17 cellular contexts compared by ENCODE assay signal in genomic region chr18:3903341-3903740, GRCh38.
DNase-seq lines count a peak whose midpoint lies in the region; ATAC-seq and TF ChIP-seq lines count a peak whose summit lies in the region.
"Had no signal": no experiment of that assay in that cellular context is flagged by ENCODE, and none has a peak within 500 bp of the region (broad histone marks: within the 10 kb centered on the region; RNA-seq: fewer than 3 reads in every experiment).

No MANE protein-coding gene starts in this region.

- peak; percentile 85 for DNase-seq in AG09309 (ENCODE audit: low read depth)
- DNase-seq in LHCN-M2 (ENCODE audit: low read depth), result peak; percentile 91
- no peak for DNase-seq in chondrocyte (ENCODE audit: low spot score)
- no peak for DNase-seq in neural progenitor cell (ENCODE audit: low spot score)
- no peak for DNase-seq in NCI-H128 (lab: John Stamatoyannopoulos, UW; ENCODE audit: unreplicated experiment)
- no peak for DNase-seq in activated naive CD4-positive, alpha-beta T cell treated with anti-CD3 and anti-CD28 coated beads, Interleukin-2, amount 50 U/mL, for 72 hours (ENCODE audit: low spot score in 2 of 2)
- no peak for DNase-seq in iPS-NIHi11 (ENCODE audit: low spot score)
- DNase-seq: activated naive CD4-positive, alpha-beta T cell treated with anti-CD3 and anti-CD28 coated beads, Interleukin-2, amount 10 ng/mL, durations not matched to agents 7 days and 5 days; CD4-positive, CD25-positive, alpha-beta regulatory T cell; GOT3; Kasumi-1; midbrain; NCI-H2029; pancreas; stimulated activated CD8-positive, alpha-beta memory T cell treated with anti-CD3 and anti-CD28 coated beads, Interleukin-4, amount 100 ng/mL, for 48 hours; transverse colon had no signal

- ATAC-seq in GM21447 (IDR thresholded peaks at IDR 0.05; ENCODE audit: unreplicated experiment), result no peak
- no peak for ATAC-seq in activated naive CD4-positive, alpha-beta T cell treated with anti-CD3 and anti-CD28 coated beads, Interleukin-2, amount 50 U/mL, for 72 hours
- ATAC-seq: pancreas had no signal

- H3K36me3 Mint-ChIP-seq in chondrocyte (ENCODE audit: low read depth), result no peaks in the 10 kb centered on the region
- H3K36me3 Mint-ChIP-seq in neural progenitor cell, result no peaks in the 10 kb centered on the region
- H3K36me3 Mint-ChIP-seq in activated naive CD4-positive, alpha-beta T cell treated with anti-CD3 and anti-CD28 coated beads, Interleukin-2, amount 50 U/mL, for 72 hours, result no peaks in the 10 kb centered on the region
- H3K36me3 Mint-ChIP-seq: activated naive CD4-positive, alpha-beta T cell treated with anti-CD3 and anti-CD28 coated beads, Interleukin-2, amount 10 ng/mL, durations not matched to agents 7 days and 5 days; CD4-positive, CD25-positive, alpha-beta regulatory T cell had no signal

- H2AFZ ChIP-seq in neural progenitor cell (replicated peaks), result no peak overlapping the region

- H3K9ac ChIP-seq in neural progenitor cell, result no peak overlapping the region

- H3F3A ChIP-seq in neural progenitor cell (ENCODE audit: low read depth), result no peaks in the 10 kb centered on the region

- no peak overlapping the region for H3K4me3 ChIP-seq in AG09309 (ENCODE audit: control insufficient read depth, low read depth, low read length)
- H3K4me3 ChIP-seq in neural progenitor cell, result no peak overlapping the region
- H3K4me3 ChIP-seq: pancreas, transverse colon had no signal

- no peaks in the 10 kb centered on the region for H4K20me1 ChIP-seq in neural progenitor cell (ENCODE audit: low read depth)

- H3K79me2 ChIP-seq in neural progenitor cell (ENCODE audit: low read depth), result no peaks in the 10 kb centered on the region

- no peaks in the 10 kb centered on the region for H3K36me3 ChIP-seq in neural progenitor cell
- H3K36me3 ChIP-seq: pancreas, transverse colon had no signal

- H3K4me3 Mint-ChIP-seq in chondrocyte (ENCODE audit: unreplicated experiment) (no peak overlapping the region), neural progenitor cell (no peak overlapping the region)
- H3K4me3 Mint-ChIP-seq: activated naive CD4-positive, alpha-beta T cell treated with anti-CD3 and anti-CD28 coated beads, Interleukin-2, amount 10 ng/mL, durations not matched to agents 7 days and 5 days; CD4-positive, CD25-positive, alpha-beta regulatory T cell had no signal

- H3K27ac Mint-ChIP-seq in chondrocyte (ENCODE audit: unreplicated experiment) (peak overlapping the region; percentile 13), neural progenitor cell (peak overlapping the region; percentile 10)
- no peak overlapping the region for H3K27ac Mint-ChIP-seq in activated naive CD4-positive, alpha-beta T cell treated with anti-CD3 and anti-CD28 coated beads, Interleukin-2, amount 50 U/mL, for 72 hours
- H3K27ac Mint-ChIP-seq: activated naive CD4-positive, alpha-beta T cell treated with anti-CD3 and anti-CD28 coated beads, Interleukin-2, amount 10 ng/mL, durations not matched to agents 7 days and 5 days; CD4-positive, CD25-positive, alpha-beta regulatory T cell had no signal

- H3K4me2 ChIP-seq in neural progenitor cell, result no peak overlapping the region

- H3K27me3 Mint-ChIP-seq in chondrocyte (ENCODE audit: low read depth), result no peaks in the 10 kb centered on the region
- no peaks in the 10 kb centered on the region for H3K27me3 Mint-ChIP-seq in neural progenitor cell (ENCODE audit: insufficient read depth, low read depth)
- H3K27me3 Mint-ChIP-seq: CD4-positive, CD25-positive, alpha-beta regulatory T cell had no signal

- peaks cover 24% of the 10 kb centered on the region for H3K4me1 Mint-ChIP-seq in chondrocyte (ENCODE audit: low read depth)
- peaks cover 35% of the 10 kb centered on the region for H3K4me1 Mint-ChIP-seq in neural progenitor cell
- H3K4me1 Mint-ChIP-seq: activated naive CD4-positive, alpha-beta T cell treated with anti-CD3 and anti-CD28 coated beads, Interleukin-2, amount 10 ng/mL, durations not matched to agents 7 days and 5 days; CD4-positive, CD25-positive, alpha-beta regulatory T cell had no signal

- H3K9me3 Mint-ChIP-seq in chondrocyte (ENCODE audit: low read depth) (no peaks in the 10 kb centered on the region), neural progenitor cell (peaks cover 2% of the 10 kb centered on the region)
- no peaks in the 10 kb centered on the region for H3K9me3 Mint-ChIP-seq in activated naive CD4-positive, alpha-beta T cell treated with anti-CD3 and anti-CD28 coated beads, Interleukin-2, amount 50 U/mL, for 72 hours
- H3K9me3 Mint-ChIP-seq: activated naive CD4-positive, alpha-beta T cell treated with anti-CD3 and anti-CD28 coated beads, Interleukin-2, amount 10 ng/mL, durations not matched to agents 7 days and 5 days had no signal

- H3K27ac ChIP-seq in neural progenitor cell, result no peak overlapping the region
- H3K27ac ChIP-seq: pancreas, transverse colon had no signal

- no peaks in the 10 kb centered on the region for H3K27me3 ChIP-seq in neural progenitor cell
- H3K27me3 ChIP-seq: pancreas, transverse colon had no signal

- H3K4me1 ChIP-seq in neural progenitor cell, result peaks cover 21% of the 10 kb centered on the region
- H3K4me1 ChIP-seq: pancreas, transverse colon had no signal

- H3K9me3 ChIP-seq in neural progenitor cell (ENCODE audit: low read depth), result no peaks in the 10 kb centered on the region
- H3K9me3 ChIP-seq: pancreas, transverse colon had no signal

- TF ChIP-seq CTCF in AG09309 (IDR thresholded peaks at IDR 0.05; ENCODE audit: control insufficient read depth, insufficient read depth, low read depth, low read length, missing control alignments), result no peak
- no peak for TF ChIP-seq CTCF in chondrocyte (IDR thresholded peaks at IDR 0.05)
- TF ChIP-seq CTCF in neural progenitor cell (IDR thresholded peaks at IDR 0.05), result no peak

Comparison
In these comparisons a context has a peak if more than half of its experiments do, and no peak if none do; other contexts are left out.
1. DNase-seq: peak in AG09309 (single experiment) and LHCN-M2 (single experiment); none in chondrocyte (single experiment), neural progenitor cell (single experiment), NCI-H128 (single experiment), activated naive CD4-positive, alpha-beta T cell treated with anti-CD3 and anti-CD28 coated beads, Interleukin-2, amount 50 U/mL, for 72 hours (0 of 2) and iPS-NIHi11 (single experiment).
2. H3K27ac Mint-ChIP-seq: peak in chondrocyte (single experiment) and neural progenitor cell (single experiment); none in activated naive CD4-positive, alpha-beta T cell treated with anti-CD3 and anti-CD28 coated beads, Interleukin-2, amount 50 U/mL, for 72 hours (0 of 2).